Comparison of ENCODE assay signal across 8 cellular contexts in genomic region chr11:73597956-73598718, GRCh38. TPM values are rescaled to one million over a fixed set of nuclear protein-coding genes. Genes with fewer than 3 reads are reported as not detected.
DNase-seq lines count a peak whose midpoint lies in the region; ATAC-seq, FAIRE-seq and TF ChIP-seq lines count a peak whose summit lies in the region.

A gene with protein sequence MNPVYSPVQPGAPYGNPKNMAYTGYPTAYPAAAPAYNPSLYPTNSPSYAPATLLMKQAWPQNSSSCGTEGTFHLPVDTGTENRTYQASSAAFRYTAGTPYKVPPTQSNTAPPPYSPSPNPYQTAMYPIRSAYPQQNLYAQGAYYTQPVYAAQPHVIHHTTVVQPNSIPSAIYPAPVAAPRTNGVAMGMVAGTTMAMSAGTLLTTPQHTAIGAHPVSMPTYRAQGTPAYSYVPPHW (minus strand): TSS chr11:73598112. CDS start chr11:73468474, 129,638 bp downstream.

- FAIRE-seq in endometrium (lab: Jason Lieb, UNC), result peak; percentile 75

- H3F3A ChIP-seq in OCI-LY1 (ENCODE audit: insufficient read depth, low read length), result peaks cover 4% of the 10 kb centered on the region; the same call in 1 of the 2 replicates

- H3K79me2 ChIP-seq in OCI-LY1 (ENCODE audit: insufficient read depth, low read length), result peaks cover 25% of the 10 kb centered on the region

- TF ChIP-seq CTCF in OCI-LY1 (IDR thresholded peaks at IDR 0.05; ENCODE audit: low read length), result no peak

- peak within 1 kb of the TSS; percentile 70 for H3K4me3 ChIP-seq in OCI-LY1 (ENCODE audit: low read depth, low read length, poor library complexity, severe bottlenecking)
- peak within 1 kb of the TSS; percentile 75 for H3K4me3 ChIP-seq in mesodermal cell (ENCODE audit: extremely low read depth, insufficient read depth, low read length, poor library complexity, severe bottlenecking)

- peak; percentile 96 for DNase-seq in DMS 273 (lab: John Stamatoyannopoulos, UW; ENCODE audit: unreplicated experiment)
- peak; percentile 89 for DNase-seq in HuH-7 (ENCODE audit: low spot score)
- peak; percentile 92 for DNase-seq in activated CD8-positive, alpha-beta memory T cell treated with anti-CD3 and anti-CD28 coated beads, Interleukin-2, amount 50 U/mL, for 4 hours
- peak; percentile 85 to 89 for DNase-seq in stimulated activated CD8-positive, alpha-beta memory T cell treated with anti-CD3 and anti-CD28 coated beads, Interleukin-15, amount 100 ng/mL, for 4 hours (ENCODE audit: low read depth in 2 of 2)

- peak within 1 kb of the TSS; percentile 33 for H2AFZ ChIP-seq in OCI-LY1 (ENCODE audit: low read length)

- H3K9me3 ChIP-seq in OCI-LY1 (ENCODE audit: low read length) (no peaks in the 10 kb centered on the region), mesodermal cell (ENCODE audit: control insufficient read depth, low read length) (no peaks in the 10 kb centered on the region)

- no peaks in the 10 kb centered on the region for H4K20me1 ChIP-seq in OCI-LY1 (ENCODE audit: insufficient read depth, low read length)

- peak within 1 kb of the TSS; percentile 70 for H3K9ac ChIP-seq in OCI-LY1 (ENCODE audit: low read length)

- WGBS in mesodermal cell (ENCODE audit: insufficient coverage in 2 of 2), 2 experiments, result 0% methylated on average over 44 to 53 of the region's 64 CpGs

- ATAC-seq in GM21447 (IDR thresholded peaks at IDR 0.05; ENCODE audit: unreplicated experiment), result peak; percentile 87

- H3K4me2 ChIP-seq in OCI-LY1 (ENCODE audit: low read length), result peak within 1 kb of the TSS; percentile 76

- H3K9me2 ChIP-seq in OCI-LY1 (ENCODE audit: low read depth, low read length), result no peaks in the 10 kb centered on the region

- peak within 1 kb of the TSS; percentile 69 for H3K27ac ChIP-seq in OCI-LY1 (ENCODE audit: low read depth, low read length, poor library complexity, severe bottlenecking)
- peak within 1 kb of the TSS; percentile 89 for H3K27ac ChIP-seq in mesodermal cell (ENCODE audit: low read depth, low read length, severe bottlenecking)

- H3K36me3 ChIP-seq in OCI-LY1 (ENCODE audit: insufficient read depth, low read length) (no peaks in the 10 kb centered on the region), mesodermal cell (ENCODE audit: control insufficient read depth, insufficient read depth, low read length) (no peaks in the 10 kb centered on the region)

- H3K4me1 ChIP-seq in OCI-LY1 (ENCODE audit: insufficient read depth, low read length, severe bottlenecking) (peaks cover 46% of the 10 kb centered on the region), mesodermal cell (ENCODE audit: control insufficient read depth, insufficient read depth, low read length, poor library complexity, severe bottlenecking) (peaks cover 9% of the 10 kb centered on the region)

- H3K27me3 ChIP-seq in OCI-LY1 (ENCODE audit: insufficient read depth, low read length), result no peaks in the 10 kb centered on the region

RNA-seq across cellular contexts. Expression of the gene that starts here (rescaled TPM):
- 28.3 TPM for polyA plus RNA-seq in mesodermal cell (2013, experiment 1 of 2)
- 24.0 TPM for polyA plus RNA-seq in mesodermal cell (2013, experiment 2 of 2)

Comparison
In these comparisons a context has a peak if more than half of its experiments do, and no peak if none do; other contexts are left out.
1. Peak in every context shown above with its lines: DNase-seq, ATAC-seq, H3K4me3 ChIP-seq and H3K27ac ChIP-seq.